1 cellular context compared by ENCODE assay signal in genomic region chr17:81923302-81924260, GRCh38.
TF ChIP-seq lines count a peak whose summit lies in the region.

No MANE protein-coding gene starts in this region.

TF ChIP-seq in K562, 482 proteins besides CTCF, POLR2A, EP300 and RAD21 (continued from another document and continues in another):
- TF ChIP-seq, protein P1, sequence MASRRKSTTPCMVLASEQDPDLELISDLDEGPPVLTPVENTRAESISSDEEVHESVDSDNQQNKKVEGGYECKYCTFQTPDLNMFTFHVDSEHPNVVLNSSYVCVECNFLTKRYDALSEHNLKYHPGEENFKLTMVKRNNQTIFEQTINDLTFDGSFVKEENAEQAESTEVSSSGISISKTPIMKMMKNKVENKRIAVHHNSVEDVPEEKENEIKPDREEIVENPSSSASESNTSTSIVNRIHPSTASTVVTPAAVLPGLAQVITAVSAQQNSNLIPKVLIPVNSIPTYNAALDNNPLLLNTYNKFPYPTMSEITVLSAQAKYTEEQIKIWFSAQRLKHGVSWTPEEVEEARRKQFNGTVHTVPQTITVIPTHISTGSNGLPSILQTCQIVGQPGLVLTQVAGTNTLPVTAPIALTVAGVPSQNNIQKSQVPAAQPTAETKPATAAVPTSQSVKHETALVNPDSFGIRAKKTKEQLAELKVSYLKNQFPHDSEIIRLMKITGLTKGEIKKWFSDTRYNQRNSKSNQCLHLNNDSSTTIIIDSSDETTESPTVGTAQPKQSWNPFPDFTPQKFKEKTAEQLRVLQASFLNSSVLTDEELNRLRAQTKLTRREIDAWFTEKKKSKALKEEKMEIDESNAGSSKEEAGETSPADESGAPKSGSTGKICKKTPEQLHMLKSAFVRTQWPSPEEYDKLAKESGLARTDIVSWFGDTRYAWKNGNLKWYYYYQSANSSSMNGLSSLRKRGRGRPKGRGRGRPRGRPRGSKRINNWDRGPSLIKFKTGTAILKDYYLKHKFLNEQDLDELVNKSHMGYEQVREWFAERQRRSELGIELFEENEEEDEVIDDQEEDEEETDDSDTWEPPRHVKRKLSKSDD (conservative IDR thresholded peaks at IDR 0.05; ENCODE audit: low read length): no peak
- TF ChIP-seq, protein P2, sequence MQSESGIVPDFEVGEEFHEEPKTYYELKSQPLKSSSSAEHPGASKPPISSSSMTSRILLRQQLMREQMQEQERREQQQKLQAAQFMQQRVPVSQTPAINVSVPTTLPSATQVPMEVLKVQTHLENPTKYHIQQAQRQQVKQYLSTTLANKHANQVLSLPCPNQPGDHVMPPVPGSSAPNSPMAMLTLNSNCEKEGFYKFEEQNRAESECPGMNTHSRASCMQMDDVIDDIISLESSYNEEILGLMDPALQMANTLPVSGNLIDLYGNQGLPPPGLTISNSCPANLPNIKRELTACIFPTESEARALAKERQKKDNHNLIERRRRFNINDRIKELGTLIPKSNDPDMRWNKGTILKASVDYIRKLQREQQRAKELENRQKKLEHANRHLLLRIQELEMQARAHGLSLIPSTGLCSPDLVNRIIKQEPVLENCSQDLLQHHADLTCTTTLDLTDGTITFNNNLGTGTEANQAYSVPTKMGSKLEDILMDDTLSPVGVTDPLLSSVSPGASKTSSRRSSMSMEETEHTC (IDR thresholded peaks at IDR 0.05): no peak
- TF ChIP-seq RFX1 (IDR thresholded peaks at IDR 0.05): no peak
- TF ChIP-seq, protein P3, sequence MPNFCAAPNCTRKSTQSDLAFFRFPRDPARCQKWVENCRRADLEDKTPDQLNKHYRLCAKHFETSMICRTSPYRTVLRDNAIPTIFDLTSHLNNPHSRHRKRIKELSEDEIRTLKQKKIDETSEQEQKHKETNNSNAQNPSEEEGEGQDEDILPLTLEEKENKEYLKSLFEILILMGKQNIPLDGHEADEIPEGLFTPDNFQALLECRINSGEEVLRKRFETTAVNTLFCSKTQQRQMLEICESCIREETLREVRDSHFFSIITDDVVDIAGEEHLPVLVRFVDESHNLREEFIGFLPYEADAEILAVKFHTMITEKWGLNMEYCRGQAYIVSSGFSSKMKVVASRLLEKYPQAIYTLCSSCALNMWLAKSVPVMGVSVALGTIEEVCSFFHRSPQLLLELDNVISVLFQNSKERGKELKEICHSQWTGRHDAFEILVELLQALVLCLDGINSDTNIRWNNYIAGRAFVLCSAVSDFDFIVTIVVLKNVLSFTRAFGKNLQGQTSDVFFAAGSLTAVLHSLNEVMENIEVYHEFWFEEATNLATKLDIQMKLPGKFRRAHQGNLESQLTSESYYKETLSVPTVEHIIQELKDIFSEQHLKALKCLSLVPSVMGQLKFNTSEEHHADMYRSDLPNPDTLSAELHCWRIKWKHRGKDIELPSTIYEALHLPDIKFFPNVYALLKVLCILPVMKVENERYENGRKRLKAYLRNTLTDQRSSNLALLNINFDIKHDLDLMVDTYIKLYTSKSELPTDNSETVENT (CRISPR knock-in tag; IDR thresholded peaks at IDR 0.05): 0 out of 2 replicates have a peak, but pooled peaks have one; percentile 21
- peak in 1 of 2 experiments; percentile 65; a peak in 1 of 4 replicates for TF ChIP-seq SIN3A (IDR thresholded peaks at IDR 0.05; ENCODE audit: borderline replicate concordance in 2 of 2, control insufficient read depth in 1 of 2, low read depth in 2 of 2, low read length in 2 of 2)
- TF ChIP-seq ATF7 (IDR thresholded peaks at IDR 0.05): peak; percentile 63
- TF ChIP-seq FOXM1 (IDR thresholded peaks at IDR 0.05; ENCODE audit: low read depth): 0 out of 2 replicates have a peak, but pooled peaks have one; percentile 22
- TF ChIP-seq FOXM1 (CRISPR knock-in tag; IDR thresholded peaks at IDR 0.05; ENCODE audit: low read depth): no peak
- TF ChIP-seq ZNF12 (CRISPR knock-in tag; IDR thresholded peaks at IDR 0.05): no peak
- TF ChIP-seq, protein P4, sequence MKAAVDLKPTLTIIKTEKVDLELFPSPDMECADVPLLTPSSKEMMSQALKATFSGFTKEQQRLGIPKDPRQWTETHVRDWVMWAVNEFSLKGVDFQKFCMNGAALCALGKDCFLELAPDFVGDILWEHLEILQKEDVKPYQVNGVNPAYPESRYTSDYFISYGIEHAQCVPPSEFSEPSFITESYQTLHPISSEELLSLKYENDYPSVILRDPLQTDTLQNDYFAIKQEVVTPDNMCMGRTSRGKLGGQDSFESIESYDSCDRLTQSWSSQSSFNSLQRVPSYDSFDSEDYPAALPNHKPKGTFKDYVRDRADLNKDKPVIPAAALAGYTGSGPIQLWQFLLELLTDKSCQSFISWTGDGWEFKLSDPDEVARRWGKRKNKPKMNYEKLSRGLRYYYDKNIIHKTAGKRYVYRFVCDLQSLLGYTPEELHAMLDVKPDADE (conservative IDR thresholded peaks at IDR 0.05; ENCODE audit: control insufficient read depth, low read depth, low read length): peak; percentile 78; the same call in 1 of the 2 replicates
- TF ChIP-seq TAF1 (IDR thresholded peaks at IDR 0.05; ENCODE audit: control insufficient read depth, extremely low read depth, insufficient read depth, low read length, severe bottlenecking): peak; percentile 73
- TF ChIP-seq ZNF24 (IDR thresholded peaks at IDR 0.05): no peak
- TF ChIP-seq ZNF274 (IDR thresholded peaks at IDR 0.05; ENCODE audit: borderline replicate concordance, low read depth, low read length): no peak
- TF ChIP-seq ZKSCAN3 (CRISPR knock-in tag; IDR thresholded peaks at IDR 0.05): no peak
- TF ChIP-seq JUN (IDR thresholded peaks at IDR 0.05; ENCODE audit: borderline replicate concordance, low read depth, low read length): peak; percentile 49; the same call in 1 of the 2 replicates
- no peak for TF ChIP-seq JUN (CRISPR knock-in tag; IDR thresholded peaks at IDR 0.05; ENCODE audit: borderline replicate concordance)
- TF ChIP-seq FOXJ3 (CRISPR knock-in tag; IDR thresholded peaks at IDR 0.05): no peak
- TF ChIP-seq YY1 (IDR thresholded peaks at IDR 0.05; ENCODE audit: borderline replicate concordance in 1 of 3, control insufficient read depth in 1 of 3, extremely low read depth in 1 of 3, insufficient read depth in 3 of 3, insufficient read length in 1 of 3, insufficient replicate concordance in 2 of 3, low read depth in 1 of 3, low read length in 2 of 3): peak in 2 of 3 experiments; percentile 23 to 38
- no peak for TF ChIP-seq HSF4 (CRISPR knock-in tag; IDR thresholded peaks at IDR 0.05; ENCODE audit: borderline replicate concordance)
- TF ChIP-seq SMARCE1 (IDR thresholded peaks at IDR 0.05): peak; percentile 62
- TF ChIP-seq, protein P5, sequence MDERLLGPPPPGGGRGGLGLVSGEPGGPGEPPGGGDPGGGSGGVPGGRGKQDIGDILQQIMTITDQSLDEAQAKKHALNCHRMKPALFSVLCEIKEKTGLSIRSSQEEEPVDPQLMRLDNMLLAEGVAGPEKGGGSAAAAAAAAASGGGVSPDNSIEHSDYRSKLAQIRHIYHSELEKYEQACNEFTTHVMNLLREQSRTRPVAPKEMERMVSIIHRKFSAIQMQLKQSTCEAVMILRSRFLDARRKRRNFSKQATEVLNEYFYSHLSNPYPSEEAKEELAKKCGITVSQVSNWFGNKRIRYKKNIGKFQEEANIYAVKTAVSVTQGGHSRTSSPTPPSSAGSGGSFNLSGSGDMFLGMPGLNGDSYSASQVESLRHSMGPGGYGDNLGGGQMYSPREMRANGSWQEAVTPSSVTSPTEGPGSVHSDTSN (CRISPR knock-in tag; IDR thresholded peaks at IDR 0.05; ENCODE audit: low read depth): no peak
- TF ChIP-seq, protein P5 (tag; conservative IDR thresholded peaks at IDR 0.05; ENCODE audit: low read depth): no peak
- no peak for TF ChIP-seq ZNF668 (CRISPR knock-in tag; IDR thresholded peaks at IDR 0.05)
- no peak for TF ChIP-seq ZNF253 (CRISPR knock-in tag; conservative IDR thresholded peaks at IDR 0.05)
- no peak for TF ChIP-seq GTF2A2 (tag; IDR thresholded peaks at IDR 0.05)
- peak; percentile 75; the same call in 1 of the 2 replicates for TF ChIP-seq MXI1 (IDR thresholded peaks at IDR 0.05; ENCODE audit: low read depth, low read length)
- TF ChIP-seq ETV1 (tag; conservative IDR thresholded peaks at IDR 0.05; ENCODE audit: low read depth): peak; percentile 63; the same call in 1 of the 2 replicates
- TF ChIP-seq MGA (IDR thresholded peaks at IDR 0.05): no peak
- TF ChIP-seq KDM5B (IDR thresholded peaks at IDR 0.05; ENCODE audit: insufficient replicate concordance, low read depth, low read length): peak; percentile 57
- no peak for TF ChIP-seq ZNF174 (CRISPR knock-in tag; IDR thresholded peaks at IDR 0.05)
- TF ChIP-seq ZBTB2 (IDR thresholded peaks at IDR 0.05): peak; percentile 49; the same call in 1 of the 2 replicates
